ENCODE assay signal across 32 cellular contexts in the genomic region with DNA sequence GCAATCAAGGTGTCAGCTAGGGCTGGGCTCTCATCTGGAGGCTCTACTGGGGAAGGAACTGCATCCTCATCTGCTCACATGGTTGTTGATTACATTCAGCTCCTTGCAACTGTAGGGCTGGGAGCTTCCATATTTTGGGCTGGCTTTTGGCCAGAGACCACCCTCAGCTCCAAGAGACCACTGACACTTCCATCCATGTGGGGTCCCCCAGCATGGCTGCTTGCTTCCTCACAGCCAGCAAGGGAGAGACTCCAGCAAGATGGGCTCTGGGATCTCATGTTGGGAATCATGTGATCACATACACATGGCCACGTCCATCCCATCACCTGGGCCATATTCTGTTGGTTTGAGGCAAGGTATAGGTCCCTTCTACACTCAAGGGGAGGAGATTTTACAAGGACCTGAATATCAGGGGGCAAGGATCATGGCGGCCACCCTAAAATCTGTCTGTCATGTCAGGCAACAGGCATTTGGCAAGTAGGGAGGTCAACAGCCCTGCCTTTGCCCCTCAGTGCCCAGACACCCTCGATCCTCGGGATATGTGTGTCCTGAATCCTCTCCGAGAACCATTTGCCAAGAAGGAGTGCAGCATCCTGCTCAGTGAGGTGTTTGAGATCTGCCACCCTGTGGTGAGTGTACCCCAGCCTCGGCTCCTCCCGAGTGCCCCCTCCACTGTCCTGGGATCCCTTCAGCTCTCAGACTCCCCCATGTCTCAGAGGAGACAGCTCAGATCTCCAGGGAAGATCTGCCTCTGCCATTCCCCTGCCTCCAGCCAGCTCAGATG. TPM values are rescaled to one million over a fixed set of nuclear protein-coding genes. Genes with fewer than 3 reads are reported as not detected.
DNase-seq lines count a peak whose midpoint lies in the region; ATAC-seq and TF ChIP-seq lines count a peak whose summit lies in the region.
"Had no signal": no experiment of that assay in that cellular context is flagged by ENCODE, and none has a peak within 500 bp of the region (broad histone marks: within the 10 kb centered on the region; RNA-seq: fewer than 3 reads in every experiment).

No MANE protein-coding gene starts in this region.

- peaks cover 5% of the 10 kb centered on the region for H3K27me3 Mint-ChIP-seq in activated T-cell treated with anti-CD3 and anti-CD28 coated beads, Interleukin-2, amount 50 U/mL, for 72 hours (ENCODE audit: low read depth)
- H3K27me3 Mint-ChIP-seq in type B pancreatic cell, result peaks cover 29% of the 10 kb centered on the region

- no peak overlapping the region for H3K23ac ChIP-seq in neuronal stem cell (ENCODE audit: low read depth, low read length, poor library complexity)

- H3K9me3 Mint-ChIP-seq in activated T-cell treated with anti-CD3 and anti-CD28 coated beads, Interleukin-2, amount 50 U/mL, for 72 hours, result no peaks in the 10 kb centered on the region
- H3K9me3 Mint-ChIP-seq in type B pancreatic cell, result peaks cover 4% of the 10 kb centered on the region
- H3K9me3 Mint-ChIP-seq: activated T-helper 1 cell treated with anti-CD3 and anti-CD28 coated beads, Interleukin-12 subunit alpha, Interleukin-12 subunit beta, Interleukin-2, Interleukin-4 antibody, amounts not matched to agents 30 ng/mL and 10 ng/mL and 1 ng/mL, durations not matched to agents 14 hours and 24 hours and 36 hours; natural killer cell treated with Interleukin-12 subunit alpha and Interleukin-12 subunit beta and Interleukin-15 and Interleukin-18, amount 100 ng/mL, for 72 hours had no signal

- no peak for ATAC-seq in activated T-cell treated with anti-CD3 and anti-CD28 coated beads, Interleukin-2, amount 50 U/mL, for 72 hours (replicated peaks in 1 of 2)
- no peak for ATAC-seq in HG02938 (IDR thresholded peaks at IDR 0.05; ENCODE audit: unreplicated experiment)
- ATAC-seq: activated CD4-positive, alpha-beta T cell treated with anti-CD3 and anti-CD28 coated beads for 36 hours; activated naive CD4-positive, alpha-beta T cell treated with anti-CD3 and anti-CD28 coated beads, Interleukin-2, amount 50 U/mL, for 72 hours; left cardiac atrium; natural killer cell treated with Interleukin-12 subunit alpha and Interleukin-12 subunit beta and Interleukin-15 and Interleukin-18, amount 100 ng/mL, for 72 hours; Right ventricle myocardium inferior had no signal

- WGBS in neuronal stem cell (ENCODE audit: extremely low coverage in 2 of 2, insufficient read length in 2 of 2, insufficient replicate concordance in 1 of 2), 2 donors, result no CpG with 5 or more reads among the region's 7 CpGs

- no peak overlapping the region for H2BK12ac ChIP-seq in neuronal stem cell (ENCODE audit: low read length)

- H2AFZ ChIP-seq in neuronal stem cell (ENCODE audit: low read length), result no peak overlapping the region
- H2AFZ ChIP-seq: hepatocyte, PC-9 had no signal

- H3K4me3 ChIP-seq in neuronal stem cell (ENCODE audit: low read length in 2 of 2), result no peak overlapping the region
- H3K4me3 ChIP-seq: breast epithelium, hepatocyte, PC-9, uterus had no signal

- H2BK120ac ChIP-seq in neuronal stem cell (ENCODE audit: low read depth, low read length), result no peak overlapping the region

- no peak overlapping the region for H3K14ac ChIP-seq in neuronal stem cell (ENCODE audit: low read length)

- H3K36me3 Mint-ChIP-seq in activated T-cell treated with anti-CD3 and anti-CD28 coated beads, Interleukin-2, amount 50 U/mL, for 72 hours (ENCODE audit: insufficient read depth in 2 of 2), result no peaks in the 10 kb centered on the region
- H3K36me3 Mint-ChIP-seq in type B pancreatic cell, result no peaks in the 10 kb centered on the region
- H3K36me3 Mint-ChIP-seq: activated naive CD4-positive, alpha-beta T cell treated with anti-CD3 and anti-CD28 coated beads, Interleukin-2, amount 50 U/mL, for 72 hours; CD4-positive, CD25-positive, alpha-beta regulatory T cell; natural killer cell treated with Interleukin-12 subunit alpha and Interleukin-12 subunit beta and Interleukin-15 and Interleukin-18, amount 100 ng/mL, for 72 hours had no signal

- H4K91ac ChIP-seq in neuronal stem cell (ENCODE audit: low read depth, low read length, poor library complexity), result no peak overlapping the region

- no peak overlapping the region for H3K27ac Mint-ChIP-seq in activated T-cell treated with anti-CD3 and anti-CD28 coated beads, Interleukin-2, amount 50 U/mL, for 72 hours
- H3K27ac Mint-ChIP-seq in type B pancreatic cell, result no peak overlapping the region
- H3K27ac Mint-ChIP-seq: activated CD4-positive, alpha-beta T cell treated with anti-CD3 and anti-CD28 coated beads for 36 hours; activated T-helper 1 cell treated with anti-CD3 and anti-CD28 coated beads, Interleukin-12 subunit alpha, Interleukin-12 subunit beta, Interleukin-2, Interleukin-4 antibody, amounts not matched to agents 30 ng/mL and 10 ng/mL and 1 ng/mL, durations not matched to agents 14 hours and 24 hours and 36 hours; CD4-positive, CD25-positive, alpha-beta regulatory T cell; natural killer cell treated with Interleukin-12 subunit alpha and Interleukin-12 subunit beta and Interleukin-15 and Interleukin-18, amount 100 ng/mL, for 72 hours had no signal

- H3K27ac ChIP-seq in neuronal stem cell (replicated peaks; ENCODE audit: low read length), result no peak overlapping the region
- H3K27ac ChIP-seq: breast epithelium, hepatocyte, PC-9, uterus had no signal

- no peak overlapping the region for H3K4me3 Mint-ChIP-seq in activated T-cell treated with anti-CD3 and anti-CD28 coated beads, Interleukin-2, amount 50 U/mL, for 72 hours
- no peak overlapping the region for H3K4me3 Mint-ChIP-seq in type B pancreatic cell
- H3K4me3 Mint-ChIP-seq: activated CD4-positive, alpha-beta T cell treated with anti-CD3 and anti-CD28 coated beads for 36 hours; activated T-helper 1 cell treated with anti-CD3 and anti-CD28 coated beads, Interleukin-12 subunit alpha, Interleukin-12 subunit beta, Interleukin-2, Interleukin-4 antibody, amounts not matched to agents 30 ng/mL and 10 ng/mL and 1 ng/mL, durations not matched to agents 14 hours and 24 hours and 36 hours; CD4-positive, CD25-positive, alpha-beta regulatory T cell; natural killer cell treated with Interleukin-12 subunit alpha and Interleukin-12 subunit beta and Interleukin-15 and Interleukin-18, amount 100 ng/mL, for 72 hours had no signal

- H3K4me2 ChIP-seq in neuronal stem cell (ENCODE audit: insufficient read depth, low read length, poor library complexity, severe bottlenecking), result no peak overlapping the region
- H3K4me2 ChIP-seq: hepatocyte, PC-9 had no signal

- H3K9me3 ChIP-seq in neuronal stem cell (replicated peaks in 1 of 2; ENCODE audit: control insufficient read depth in 2 of 2, insufficient read depth in 1 of 2, low read depth in 1 of 2, low read length in 2 of 2), result peaks cover 0 to 10% of the 10 kb centered on the region in 2 donors
- H3K9me3 ChIP-seq: breast epithelium, uterus had no signal

- H3K36me3 ChIP-seq in neuronal stem cell (replicated peaks in 1 of 2; ENCODE audit: control insufficient read depth in 2 of 2, insufficient read depth in 2 of 2, low read length in 2 of 2), result no peaks in the 10 kb centered on the region
- H3K36me3 ChIP-seq: breast epithelium, uterus had no signal

- TF ChIP-seq CTCF in type B pancreatic cell (conservative IDR thresholded peaks at IDR 0.05), result no peak

- H3K4me1 Mint-ChIP-seq in activated T-cell treated with anti-CD3 and anti-CD28 coated beads, Interleukin-2, amount 50 U/mL, for 72 hours (ENCODE audit: low read depth), result peaks cover 4% of the 10 kb centered on the region
- peaks cover under 1% of the 10 kb centered on the region for H3K4me1 Mint-ChIP-seq in type B pancreatic cell (ENCODE audit: unreplicated experiment)
- H3K4me1 Mint-ChIP-seq: activated CD4-positive, alpha-beta T cell treated with anti-CD3 and anti-CD28 coated beads for 36 hours had no signal

- no peak overlapping the region for H4K8ac ChIP-seq in neuronal stem cell (ENCODE audit: low read depth, low read length)

- peak overlapping the region; percentile 25 for H3K9ac ChIP-seq in neuronal stem cell (ENCODE audit: low read depth, low read length, poor library complexity)

- DNase-seq in activated T-cell treated with anti-CD3 and anti-CD28 coated beads, Interleukin-2, amount 50 U/mL, for 48 hours, result peak; percentile 3 to 9
- no peak for DNase-seq in activated T-cell treated with anti-CD3 and anti-CD28 coated beads, Interleukin-2, amount 50 U/mL, for 72 hours
- DNase-seq in activated CD8-positive, alpha-beta memory T cell treated with anti-CD3 and anti-CD28 coated beads, Interleukin-2, amount 50 U/mL, for 4 hours, result peak; percentile 6
- DNase-seq in neuronal stem cell (ENCODE audit: low spot score) (no peak), type B pancreatic cell (ENCODE audit: extremely low spot score, unreplicated experiment) (peak; percentile 52), OCI-M1 (lab: John Stamatoyannopoulos, UW) (no peak), SW 1271 (lab: John Stamatoyannopoulos, UW) (no peak)
- DNase-seq: activated CD4-positive, alpha-beta T cell treated with anti-CD3 and anti-CD28 coated beads for 36 hours; CD4-positive, CD25-positive, alpha-beta regulatory T cell; effector CD4-positive, alpha-beta T cell; Karpas-422; left cardiac atrium; NCI-H1417; NCI-H2081; NCI-H524 treated with DMSO at 0.1 percent for 48 hours; NK-92 treated with Interleukin-12 subunit alpha and Interleukin-12 subunit beta, amount 100 ng/mL, for 24 hours; PC-9; stimulated activated naive CD4-positive, alpha-beta T cell; T-helper 2 cell had no signal

- H2BK15ac ChIP-seq in neuronal stem cell (ENCODE audit: low read length), result no peak overlapping the region

- H3K79me1 ChIP-seq in neuronal stem cell (ENCODE audit: low read depth, low read length), result no peaks in the 10 kb centered on the region

- no peak overlapping the region for H2AK5ac ChIP-seq in neuronal stem cell (ENCODE audit: low read depth, low read length)

- no peak overlapping the region for H3K4ac ChIP-seq in neuronal stem cell (ENCODE audit: low read length)

- H3K27me3 ChIP-seq in neuronal stem cell (ENCODE audit: control insufficient read depth in 3 of 3, insufficient read depth in 3 of 3, low read depth in 1 of 3, low read length in 3 of 3), result peaks cover 0 to 18% (median 0%) of the 10 kb centered on the region in 3 experiments
- H3K27me3 ChIP-seq: breast epithelium, uterus had no signal

- H2BK5ac ChIP-seq in neuronal stem cell (ENCODE audit: low read length), result no peak overlapping the region

- no peak overlapping the region for H3K18ac ChIP-seq in neuronal stem cell (ENCODE audit: low read length)

- peaks cover 0 to 2% of the 10 kb centered on the region in 2 donors for H3K4me1 ChIP-seq in neuronal stem cell (ENCODE audit: control insufficient read depth in 2 of 2, insufficient read depth in 1 of 2, low read depth in 1 of 2, low read length in 2 of 2)
- H3K4me1 ChIP-seq: breast epithelium, uterus had no signal

RNA-seq across cellular contexts. Expression of a gene that starts 48.7 kb away (rescaled TPM):
- not detected for total RNA-seq in activated T-cell treated with anti-CD3 and anti-CD28 coated beads, Interleukin-2, amount 50 U/mL, for 72 hours
- polyA plus RNA-seq in neuronal stem cell (2013, experiment 1 of 2), result 0.35 TPM
- polyA plus RNA-seq in neuronal stem cell (2013, experiment 2 of 2), result 0.37 TPM
- 0.21 and 1.5 TPM in 2 replicates for total RNA-seq in type B pancreatic cell (ENCODE audit: low replicate concordance)
- total RNA-seq: A172; activated CD4-positive, alpha-beta T cell treated with anti-CD3 and anti-CD28 coated beads for 36 hours; activated CD8-positive, alpha-beta memory T cell treated with anti-CD3 and anti-CD28 coated beads for 36 hours; activated naive CD4-positive, alpha-beta T cell treated with anti-CD3 and anti-CD28 coated beads, Interleukin-2, amount 50 U/mL, for 72 hours; activated T-helper 1 cell treated with anti-CD3 and anti-CD28 coated beads, Interleukin-12 subunit alpha, Interleukin-12 subunit beta, Interleukin-2, Interleukin-4 antibody, amounts not matched to agents 30 ng/mL and 10 ng/mL and 1 ng/mL, durations not matched to agents 14 hours and 24 hours and 36 hours; breast epithelium; CD4-positive, CD25-positive, alpha-beta regulatory T cell; Daoy; left cardiac atrium; lung microvascular endothelial cell; natural killer cell treated with Interleukin-12 subunit alpha and Interleukin-12 subunit beta and Interleukin-15 and Interleukin-18, amount 100 ng/mL, for 72 hours; osteoblast; PC-9; Right ventricle myocardium inferior had no signal
- polyA plus RNA-seq: CD4-positive, CD25-positive, alpha-beta regulatory T cell had no signal

RNA-seq across cellular contexts. Expression of a gene that starts 51.5 kb away (rescaled TPM):
- total RNA-seq in activated T-cell treated with anti-CD3 and anti-CD28 coated beads, Interleukin-2, amount 50 U/mL, for 72 hours, result not detected
- polyA plus RNA-seq in neuronal stem cell (2013, experiment 1 of 2), result 0.57 TPM
- polyA plus RNA-seq in neuronal stem cell (2013, experiment 2 of 2), result 0.66 TPM
- 21.8 and 30.0 TPM in 2 replicates for total RNA-seq in type B pancreatic cell (ENCODE audit: low replicate concordance)
- total RNA-seq: A172; activated CD4-positive, alpha-beta T cell treated with anti-CD3 and anti-CD28 coated beads for 36 hours; activated CD8-positive, alpha-beta memory T cell treated with anti-CD3 and anti-CD28 coated beads for 36 hours; activated naive CD4-positive, alpha-beta T cell treated with anti-CD3 and anti-CD28 coated beads, Interleukin-2, amount 50 U/mL, for 72 hours; activated T-helper 1 cell treated with anti-CD3 and anti-CD28 coated beads, Interleukin-12 subunit alpha, Interleukin-12 subunit beta, Interleukin-2, Interleukin-4 antibody, amounts not matched to agents 30 ng/mL and 10 ng/mL and 1 ng/mL, durations not matched to agents 14 hours and 24 hours and 36 hours; CD4-positive, CD25-positive, alpha-beta regulatory T cell; Daoy; lung microvascular endothelial cell; natural killer cell treated with Interleukin-12 subunit alpha and Interleukin-12 subunit beta and Interleukin-15 and Interleukin-18, amount 100 ng/mL, for 72 hours; osteoblast; PC-9; Right ventricle myocardium inferior had no signal
- polyA plus RNA-seq: CD4-positive, CD25-positive, alpha-beta regulatory T cell had no signal

Comparison
In these comparisons a context has a peak if more than half of its experiments do, and no peak if none do; other contexts are left out.
1. DNase-seq: peak in activated T-cell treated with anti-CD3 and anti-CD28 coated beads, Interleukin-2, amount 50 U/mL, for 48 hours (2 of 2), activated CD8-positive, alpha-beta memory T cell treated with anti-CD3 and anti-CD28 coated beads, Interleukin-2, amount 50 U/mL, for 4 hours (single experiment) and type B pancreatic cell (single experiment); none in activated T-cell treated with anti-CD3 and anti-CD28 coated beads, Interleukin-2, amount 50 U/mL, for 72 hours (0 of 2), neuronal stem cell (single experiment), OCI-M1 (single experiment) and SW 1271 (0 of 2).
2. RNA of a gene that starts 51.5 kb away (total RNA-seq): 21.8 to 30.0 TPM in type B pancreatic cell; not detected in activated T-cell treated with anti-CD3 and anti-CD28 coated beads, Interleukin-2, amount 50 U/mL, for 72 hours; every median in the first group is over 10 times any median in the second.